ENCODE assay signal across 16 cellular contexts in the genomic region with DNA sequence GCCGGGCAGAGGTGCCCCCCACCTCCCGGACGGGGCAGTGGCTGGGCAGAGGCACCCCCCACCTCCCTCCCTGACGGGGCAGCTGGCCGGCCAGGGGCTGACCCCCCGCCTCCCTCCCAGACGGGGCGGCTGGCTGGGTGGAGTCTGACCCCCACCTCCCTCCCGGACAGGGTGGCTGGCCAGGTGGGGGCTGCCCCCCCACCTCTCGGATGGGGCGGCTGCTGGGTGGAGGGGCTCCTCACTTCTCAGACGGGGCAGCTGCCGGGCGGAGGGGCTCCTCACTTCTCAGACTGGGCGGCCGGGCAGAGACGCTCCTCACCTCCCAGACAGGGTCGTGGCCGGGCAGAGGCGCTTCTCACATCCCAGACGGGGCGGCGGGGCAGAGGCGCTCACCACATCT. TPM values are rescaled to one million over a fixed set of nuclear protein-coding genes. Genes with fewer than 3 reads are reported as not detected.
"Had no signal": no experiment of that assay in that cellular context is flagged by ENCODE, and none has a peak within 500 bp of the region (broad histone marks: within the 10 kb centered on the region; RNA-seq: fewer than 3 reads in every experiment).

No MANE protein-coding gene starts in this region.

RNA-seq across cellular contexts. Expression of gene OR8S1, which starts 5.1 kb away (rescaled TPM):
- total RNA-seq: stomach, subcutaneous adipose tissue, suprapubic skin, temporal lobe, testis, thoracic aorta, thyroid gland, transverse colon, upper lobe of left lung, upper lobe of right lung, ureter, urinary bladder, uterus, vagina had no signal
- polyA plus RNA-seq: stomach, thymus, urinary bladder had no signal

RNA-seq across cellular contexts. Expression of gene C12orf54, which starts 38.1 kb away (rescaled TPM):
- total RNA-seq: subcutaneous adipose tissue, suprapubic skin, temporal lobe, thoracic aorta, thyroid gland, upper lobe of right lung, vagina had no signal

RNA-seq across cellular contexts. Expression of gene ANP32D, which starts 48.0 kb away (rescaled TPM):
- total RNA-seq: subcutaneous adipose tissue, suprapubic skin, thyroid gland, transverse colon, ureter, urinary bladder, uterus, vagina had no signal
- polyA plus RNA-seq: stomach, urinary bladder had no signal

RNA-seq across cellular contexts. Expression of gene LALBA, which starts 49.5 kb away (rescaled TPM):
- total RNA-seq: stomach, subcutaneous adipose tissue, suprapubic skin, temporal lobe, thoracic aorta, thyroid gland, tibial nerve, transverse colon, upper lobe of left lung, upper lobe of right lung, ureter, urinary bladder, uterus, vagina had no signal
- polyA plus RNA-seq: stomach, urinary bladder had no signal
